25 cellular contexts compared by ENCODE assay signal in the genomic region with DNA sequence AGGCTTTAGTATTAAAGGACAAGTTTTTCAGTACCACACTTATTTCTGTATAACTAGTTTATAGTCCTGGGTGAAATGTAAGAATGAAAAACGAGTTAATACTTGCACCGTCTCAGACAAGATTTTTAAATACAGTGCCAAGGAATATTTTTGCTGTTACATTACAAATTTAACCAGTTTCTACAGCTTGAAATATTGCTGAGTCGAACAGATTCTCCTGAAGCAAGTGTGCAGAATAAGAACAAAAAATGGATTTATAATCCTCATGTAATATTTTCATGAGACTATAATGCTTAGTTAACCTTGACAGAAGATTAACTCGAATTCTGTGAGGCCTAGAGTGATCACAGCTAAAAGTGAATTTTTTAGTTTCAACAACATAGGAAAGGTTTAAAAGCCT.
"Had no signal": no experiment of that assay in that cellular context is flagged by ENCODE, and none has a peak within 500 bp of the region (broad histone marks: within the 10 kb centered on the region; RNA-seq: fewer than 3 reads in every experiment).

No MANE protein-coding gene starts in this region.

- H3K27me3 ChIP-seq: right atrium auricular region had no signal

- H3K36me3 ChIP-seq: pancreas, right atrium auricular region, stomach, suprapubic skin, tibial nerve had no signal

- H3K9me3 Mint-ChIP-seq: activated CD4-positive, alpha-beta memory T cell treated with anti-CD3 and anti-CD28 coated beads, Interleukin-2, amount 10 ng/mL, durations not matched to agents 7 days and 5 days; activated CD4-positive, alpha-beta T cell treated with anti-CD3 and anti-CD28 coated beads, Interleukin-2, amount 10 ng/mL, durations not matched to agents 24 days and 14 days; activated naive CD4-positive, alpha-beta T cell treated with anti-CD3 and anti-CD28 coated beads, Interleukin-2, amount 10 ng/mL, durations not matched to agents 7 days and 5 days; activated naive CD8-positive, alpha-beta T cell treated with anti-CD3 and anti-CD28 coated beads, Interleukin-2, amount 50 U/mL, for 24 hours; activated T-cell treated with anti-CD3 and anti-CD28 coated beads, Interleukin-2, amount 50 U/mL, for 72 hours; natural killer cell treated with Interleukin-12 subunit alpha and Interleukin-12 subunit beta and Interleukin-15 and Interleukin-18, amount 100 ng/mL, for 72 hours; stimulated activated memory B cell treated with anti-CD40 and anti-IgM and Interleukin-4, amounts not matched to agents 10 μg/mL and 1 μg/mL and 100 μg/mL, for 72 hours; T-helper 2 cell treated with Interferon-gamma antibody and Interleukin-4, amounts not matched to agents 5 μg/mL and 100 μg/mL, for 36 hours had no signal

- H3K36me3 Mint-ChIP-seq: activated naive CD4-positive, alpha-beta T cell treated with anti-CD3 and anti-CD28 coated beads, Interleukin-2, amount 10 ng/mL, durations not matched to agents 7 days and 5 days; natural killer cell treated with Interleukin-12 subunit alpha and Interleukin-12 subunit beta and Interleukin-15 and Interleukin-18, amount 100 ng/mL, for 72 hours; stimulated activated memory B cell treated with anti-CD40 and anti-IgM and Interleukin-4, amounts not matched to agents 10 μg/mL and 1 μg/mL and 100 μg/mL, for 72 hours had no signal

- H3K9me3 ChIP-seq: pancreas, psoas muscle, right atrium auricular region, stomach, suprapubic skin, tibial nerve had no signal

- H3K4me1 ChIP-seq: psoas muscle had no signal

- DNase-seq: activated CD4-positive, alpha-beta memory T cell treated with anti-CD3 and anti-CD28 coated beads, Interleukin-2, amount 10 ng/mL, durations not matched to agents 7 days and 5 days; activated CD4-positive, alpha-beta T cell treated with anti-CD3 and anti-CD28 coated beads, Interleukin-2, amount 10 ng/mL, durations not matched to agents 24 days and 14 days; activated effector memory CD4-positive, alpha-beta T cell treated with anti-CD3 and anti-CD28 coated beads, Interleukin-2, amount 50 U/mL, for 16 hours; activated naive CD4-positive, alpha-beta T cell treated with anti-CD3 and anti-CD28 coated beads, Interleukin-2, amount 10 ng/mL, durations not matched to agents 7 days and 5 days; activated naive CD8-positive, alpha-beta T cell treated with anti-CD3 and anti-CD28 coated beads, Interleukin-2, amount 50 U/mL, for 24 hours; activated T-cell treated with anti-CD3 and anti-CD28 coated beads, Interleukin-2, amount 50 U/mL, for 72 hours; central memory CD4-positive, alpha-beta T cell; dermis blood vessel endothelial cell; effector CD8-positive, alpha-beta T cell; foreskin melanocyte; hippocampal formation; left ventricle myocardium superior; pancreas; psoas muscle; stimulated activated CD4-positive, alpha-beta T cell treated with anti-CD3 and anti-CD28 coated beads, Interleukin-1b, Interleukin-23, amount 100 ng/mL, for 48 hours; stomach had no signal

- FAIRE-seq: pancreas, urothelium cell line had no signal

- H3K27ac Mint-ChIP-seq: activated CD4-positive, alpha-beta T cell treated with anti-CD3 and anti-CD28 coated beads, Interleukin-2, amount 10 ng/mL, durations not matched to agents 24 days and 14 days; activated naive CD4-positive, alpha-beta T cell treated with anti-CD3 and anti-CD28 coated beads, Interleukin-2, amount 10 ng/mL, durations not matched to agents 7 days and 5 days; activated naive CD8-positive, alpha-beta T cell treated with anti-CD3 and anti-CD28 coated beads, Interleukin-2, amount 50 U/mL, for 24 hours; natural killer cell treated with Interleukin-12 subunit alpha and Interleukin-12 subunit beta and Interleukin-15 and Interleukin-18, amount 100 ng/mL, for 72 hours; T-helper 2 cell treated with Interferon-gamma antibody and Interleukin-4, amounts not matched to agents 5 μg/mL and 100 μg/mL, for 36 hours had no signal

- H3K4me3 Mint-ChIP-seq: activated naive CD4-positive, alpha-beta T cell treated with anti-CD3 and anti-CD28 coated beads, Interleukin-2, amount 10 ng/mL, durations not matched to agents 7 days and 5 days; activated naive CD8-positive, alpha-beta T cell treated with anti-CD3 and anti-CD28 coated beads, Interleukin-2, amount 50 U/mL, for 24 hours; natural killer cell treated with Interleukin-12 subunit alpha and Interleukin-12 subunit beta and Interleukin-15 and Interleukin-18, amount 100 ng/mL, for 72 hours; T-helper 2 cell treated with Interferon-gamma antibody and Interleukin-4, amounts not matched to agents 5 μg/mL and 100 μg/mL, for 36 hours had no signal

- H3K27me3 Mint-ChIP-seq: stimulated activated memory B cell treated with anti-CD40 and anti-IgM and Interleukin-4, amounts not matched to agents 10 μg/mL and 1 μg/mL and 100 μg/mL, for 72 hours had no signal

- H3K27ac ChIP-seq: pancreas, psoas muscle, right atrium auricular region, stomach, suprapubic skin, tibial nerve, VCaP had no signal

- H3K4me3 ChIP-seq: pancreas, right atrium auricular region, stomach, suprapubic skin, tibial nerve had no signal

- ATAC-seq: activated CD4-positive, CD25-positive, alpha-beta regulatory T cell treated with anti-CD3 and anti-CD28 coated beads, Interleukin-2, amount 50 U/mL, for 24 hours; activated naive CD8-positive, alpha-beta T cell treated with anti-CD3 and anti-CD28 coated beads, Interleukin-2, amount 50 U/mL, for 24 hours; activated T-cell treated with anti-CD3 and anti-CD28 coated beads, Interleukin-2, amount 50 U/mL, for 72 hours; left ventricle myocardium superior; natural killer cell treated with Interleukin-12 subunit alpha and Interleukin-12 subunit beta and Interleukin-15 and Interleukin-18, amount 100 ng/mL, for 72 hours; pancreas; psoas muscle; stimulated activated memory B cell treated with anti-CD40 and anti-IgM and Interleukin-4, amounts not matched to agents 10 μg/mL and 1 μg/mL and 100 μg/mL, for 72 hours had no signal
